In genomic region chr11:72038491-72038890, GRCh38 we compare ENCODE assay signal across 9 cellular contexts. TPM values are rescaled to one million over a fixed set of nuclear protein-coding genes. Genes with fewer than 3 reads are reported as not detected.
DNase-seq lines count a peak whose midpoint lies in the region; ATAC-seq, FAIRE-seq and TF ChIP-seq lines count a peak whose summit lies in the region.
"Had no signal": no experiment of that assay in that cellular context is flagged by ENCODE, and none has a peak within 500 bp of the region (broad histone marks: within the 10 kb centered on the region; RNA-seq: fewer than 3 reads in every experiment).

No MANE protein-coding gene starts in this region.

- peak overlapping the region; percentile 95 for H3K9ac ChIP-seq in astrocyte (ENCODE audit: low read length)

- H3K27ac Mint-ChIP-seq in astrocyte (ENCODE audit: unreplicated experiment) (peak overlapping the region; percentile 41), Caco-2 (ENCODE audit: unreplicated experiment) (no peak overlapping the region)
- H3K27ac Mint-ChIP-seq: brain had no signal

- intact Hi-C loops in Caco-2 (cut with micrococcal nuclease; ENCODE audit: unreplicated experiment): no loop called here

- H3K4me2 ChIP-seq in astrocyte (ENCODE audit: low read length): peak overlapping the region; percentile 99

- H3K4me3 Mint-ChIP-seq in astrocyte (ENCODE audit: unreplicated experiment) (no peak overlapping the region), Caco-2 (ENCODE audit: unreplicated experiment) (no peak overlapping the region)
- H3K4me3 Mint-ChIP-seq: brain had no signal

- peak; percentile 3 for ATAC-seq in HG02798 (IDR thresholded peaks at IDR 0.05; ENCODE audit: poor library complexity, unreplicated experiment)
- no peak for ATAC-seq in GM19397 (IDR thresholded peaks at IDR 0.05; ENCODE audit: unreplicated experiment)

- H4K20me1 ChIP-seq in astrocyte (ENCODE audit: insufficient read depth, low read length): peaks cover 58% of the 10 kb centered on the region

- peaks cover 91% of the 10 kb centered on the region for H3K79me2 ChIP-seq in astrocyte (ENCODE audit: insufficient read depth, low read length)

- FAIRE-seq in astrocyte (lab: Jason Lieb, UNC): no peak

- H3K27ac ChIP-seq in astrocyte (ENCODE audit: low read depth, low read length): peak overlapping the region; percentile 95
- H3K27ac ChIP-seq in substantia nigra (ENCODE audit: low read depth, low read length, poor library complexity, severe bottlenecking): peak overlapping the region; percentile 99

- H3K36me3 Mint-ChIP-seq in astrocyte (ENCODE audit: low read depth, unreplicated experiment): peaks cover 7% of the 10 kb centered on the region
- H3K36me3 Mint-ChIP-seq in Caco-2 (ENCODE audit: insufficient read depth, unreplicated experiment): peaks cover 38% of the 10 kb centered on the region

- POLR2A ChIA-PET in Caco-2 (lab: Charles Lee): interaction anchor here (0.8 to 1.8 kb wide), 2 partner anchors 8 to 10 kb away, joined by 4 to 6 read pairs; no protein-coding TSS in a partner anchor

- CTCF ChIA-PET in Caco-2 (lab: Charles Lee): interaction anchor here (0.9 to 2.1 kb wide), 5 partner anchors 8 to 392 kb away, joined by 3 to 49 read pairs (median 8); no protein-coding TSS in a partner anchor

- no TSS peak for BruUV-seq in Caco-2 (replicated peaks; lab: Mats Ljungman, UMichigan)

- H3K9me3 ChIP-seq in astrocyte (ENCODE audit: insufficient read depth, low read depth, low read length): no peaks in the 10 kb centered on the region
- no peaks in the 10 kb centered on the region for H3K9me3 ChIP-seq in iPS-18c (ENCODE audit: control insufficient read depth, insufficient read depth, low read length)
- no peaks in the 10 kb centered on the region for H3K9me3 ChIP-seq in Caco-2

- H3K27me3 ChIP-seq in astrocyte (ENCODE audit: insufficient read depth, low read length): no peaks in the 10 kb centered on the region
- H3K27me3 ChIP-seq in Caco-2 (replicated peaks; ENCODE audit: control insufficient read depth, insufficient read depth, low read length): no peaks in the 10 kb centered on the region

- peaks cover 9% of the 10 kb centered on the region for H3K36me3 ChIP-seq in astrocyte (ENCODE audit: insufficient read depth, low read length)
- no peaks in the 10 kb centered on the region for H3K36me3 ChIP-seq in Caco-2 (ENCODE audit: control insufficient read depth, insufficient read depth, low read length)

- peak overlapping the region; percentile 81 for H3K4me3 ChIP-seq in astrocyte (ENCODE audit: insufficient read depth, low read depth, low read length)
- H3K4me3 ChIP-seq in iPS-18c (ENCODE audit: insufficient read depth, low read depth, low read length): peak overlapping the region; percentile 17; the same call in 1 of the 2 replicates
- no peak overlapping the region for H3K4me3 ChIP-seq in Caco-2 (ENCODE audit: low read depth, low read length)

- peaks cover 15% of the 10 kb centered on the region for H3K4me1 Mint-ChIP-seq in astrocyte (ENCODE audit: low read depth, unreplicated experiment)
- H3K4me1 Mint-ChIP-seq in Caco-2 (ENCODE audit: low read depth, unreplicated experiment): peaks cover 12% of the 10 kb centered on the region

- H3K4me1 ChIP-seq in astrocyte (ENCODE audit: insufficient read depth, low read length): peaks cover 44% of the 10 kb centered on the region
- peaks cover 31% of the 10 kb centered on the region for H3K4me1 ChIP-seq in Caco-2

- DNase-seq in astrocyte (ENCODE audit: low read depth): peak; percentile 58
- peak in 36 of 49 donors; percentile 11 to 75 (median 46) for DNase-seq in substantia nigra (lab: John Stamatoyannopoulos, UW)
- DNase-seq in CD1c-positive myeloid dendritic cell (ENCODE audit: extremely low spot score): no peak
- no peak for DNase-seq in GM20000 (ENCODE audit: low spot score)
- DNase-seq in Caco-2: no peak

- no peak overlapping the region for H2AFZ ChIP-seq in astrocyte (ENCODE audit: low read depth, low read length)

- no peaks in the 10 kb centered on the region for H3K9me3 Mint-ChIP-seq in astrocyte (ENCODE audit: unreplicated experiment)
- H3K9me3 Mint-ChIP-seq in Caco-2 (ENCODE audit: unreplicated experiment): no peaks in the 10 kb centered on the region
- H3K9me3 Mint-ChIP-seq: brain had no signal

- no peaks in the 10 kb centered on the region for H3K27me3 Mint-ChIP-seq in astrocyte (ENCODE audit: low read depth, unreplicated experiment)
- H3K27me3 Mint-ChIP-seq in Caco-2 (ENCODE audit: insufficient read depth, unreplicated experiment): no peaks in the 10 kb centered on the region

- TF ChIP-seq CTCF in astrocyte (IDR thresholded peaks at IDR 0.05; ENCODE audit: insufficient read depth, low read depth, low read length): no peak
- no peak for TF ChIP-seq CTCF in GM20000 (IDR thresholded peaks at IDR 0.05; ENCODE audit: extremely low read depth, missing control alignments)
- TF ChIP-seq CTCF in Caco-2 (IDR thresholded peaks at IDR 0.05; ENCODE audit: insufficient read depth in 1 of 2, low read depth in 1 of 2, low read length in 1 of 2, severe bottlenecking in 1 of 2, unreplicated experiment in 1 of 2): no peak

RNA-seq across cellular contexts. Expression of gene IL18BP, which starts 39.8 kb away (rescaled TPM):
- total RNA-seq in astrocyte: 14.1 and 15.2 TPM in 2 replicates
- 34.7 and 37.7 TPM in 2 replicates for total RNA-seq in Caco-2 (2022)

RNA-seq across cellular contexts. Expression of gene NUMA1, which starts 41.9 kb away (rescaled TPM):
- total RNA-seq in astrocyte (99.3 and 111 TPM in 2 replicates), Caco-2 (2022) (182 and 190 TPM in 2 replicates)

RNA-seq across cellular contexts. Expression of gene LRRC51, which starts 42.2 kb away (rescaled TPM):
- total RNA-seq in astrocyte: 4.2 and 4.4 TPM in 2 replicates
- total RNA-seq in Caco-2 (2022): 13.7 and 13.8 TPM in 2 replicates

Comparison
In these comparisons a context has a peak if more than half of its experiments do, and no peak if none do; other contexts are left out.
1. DNase-seq: peak in astrocyte (single experiment) and substantia nigra (36 of 49); none in CD1c-positive myeloid dendritic cell (single experiment), GM20000 (single experiment) and Caco-2 (0 of 2).